Comparison of ENCODE assay signal across 1 cellular context in genomic region chr9:93099551-93100264, GRCh38.
TF ChIP-seq lines count a peak whose summit lies in the region.

No MANE protein-coding gene starts in this region.

TF ChIP-seq in HCT116, 20 proteins besides CTCF, POLR2A, EP300 and RAD21 (continued from another document):
- TF ChIP-seq ELF1 (IDR thresholded peaks at IDR 0.05; ENCODE audit: borderline replicate concordance, low read depth): no peak
